In genomic region chr22:38180841-38181452, GRCh38 we compare ENCODE assay signal across 8 cellular contexts. TPM values are rescaled to one million over a fixed set of nuclear protein-coding genes. Genes with fewer than 3 reads are reported as not detected.
DNase-seq lines count a peak whose midpoint lies in the region; ATAC-seq and TF ChIP-seq lines count a peak whose summit lies in the region.

No MANE protein-coding gene starts in this region.

- ATAC-seq in GM19463 (IDR thresholded peaks at IDR 0.05; ENCODE audit: unreplicated experiment) = no peak
- ATAC-seq in GM21786 (IDR thresholded peaks at IDR 0.05; ENCODE audit: unreplicated experiment) = no peak

- H3K36me3 Mint-ChIP-seq in activated T-helper 1 cell treated with anti-CD3 and anti-CD28 coated beads, Interleukin-12 subunit alpha, Interleukin-12 subunit beta, Interleukin-2, Interleukin-4 antibody, amounts not matched to agents 30 ng/mL and 10 ng/mL and 1 ng/mL, durations not matched to agents 14 hours and 24 hours and 36 hours (ENCODE audit: low read depth) = peaks cover 6% of the 10 kb centered on the region

- H3K27ac Mint-ChIP-seq in activated T-helper 1 cell treated with anti-CD3 and anti-CD28 coated beads, Interleukin-12 subunit alpha, Interleukin-12 subunit beta, Interleukin-2, Interleukin-4 antibody, amounts not matched to agents 30 ng/mL and 10 ng/mL and 1 ng/mL, durations not matched to agents 14 hours and 24 hours and 36 hours = peak overlapping the region; percentile 95

- peak overlapping the region; percentile 95 for H3K9ac ChIP-seq in HUES64 (ENCODE audit: low read depth, low read length)

- no peaks in the 10 kb centered on the region for H3K36me3 ChIP-seq in HUES64 (ENCODE audit: insufficient read depth, low read length)

- peaks cover 6% of the 10 kb centered on the region for H3K27me3 Mint-ChIP-seq in activated T-helper 1 cell treated with anti-CD3 and anti-CD28 coated beads, Interleukin-12 subunit alpha, Interleukin-12 subunit beta, Interleukin-2, Interleukin-4 antibody, amounts not matched to agents 30 ng/mL and 10 ng/mL and 1 ng/mL, durations not matched to agents 14 hours and 24 hours and 36 hours (ENCODE audit: insufficient read depth)

- peak overlapping the region; percentile 89 for H3K4me3 Mint-ChIP-seq in activated T-helper 1 cell treated with anti-CD3 and anti-CD28 coated beads, Interleukin-12 subunit alpha, Interleukin-12 subunit beta, Interleukin-2, Interleukin-4 antibody, amounts not matched to agents 30 ng/mL and 10 ng/mL and 1 ng/mL, durations not matched to agents 14 hours and 24 hours and 36 hours

- H3K27ac ChIP-seq in HUES64 (ENCODE audit: low read depth, low read length) = peak overlapping the region; percentile 89

- H3K27me3 ChIP-seq in HUES64 (ENCODE audit: insufficient read depth, low read length) = no peaks in the 10 kb centered on the region

- H3K9me3 Mint-ChIP-seq in activated T-helper 1 cell treated with anti-CD3 and anti-CD28 coated beads, Interleukin-12 subunit alpha, Interleukin-12 subunit beta, Interleukin-2, Interleukin-4 antibody, amounts not matched to agents 30 ng/mL and 10 ng/mL and 1 ng/mL, durations not matched to agents 14 hours and 24 hours and 36 hours = no peaks in the 10 kb centered on the region

- no peak for DNase-seq in GM12864 (ENCODE audit: low read depth)
- DNase-seq in activated T-helper 1 cell treated with anti-CD3 and anti-CD28 coated beads, Interleukin-12 subunit alpha, Interleukin-12 subunit beta, Interleukin-2, Interleukin-4 antibody, amounts not matched to agents 30 ng/mL and 10 ng/mL and 1 ng/mL, durations not matched to agents 14 hours and 24 hours and 36 hours (ENCODE audit: low spot score) = peak; percentile 31
- peak; percentile 80 for DNase-seq in globus pallidus (ENCODE audit: low spot score)
- peak in 9 of 10 donors; percentile 40 to 93 (median 67) for DNase-seq in posterior cingulate gyrus
- DNase-seq in cortex of kidney (lab: John Stamatoyannopoulos, UW) = no peak

- H3K4me3 ChIP-seq in GM12864 (ENCODE audit: low read depth, low read length) (peak overlapping the region; percentile 72), HUES64 (ENCODE audit: low read length) (peak overlapping the region; percentile 75)

- no peaks in the 10 kb centered on the region for H3K9me3 ChIP-seq in HUES64 (ENCODE audit: insufficient read depth, low read depth, low read length)

- H3K4me1 ChIP-seq in HUES64 (ENCODE audit: insufficient read depth, low read length) = peaks cover 19% of the 10 kb centered on the region

- whole genome bisulfite sequencing in HUES64 = 40% methylated on average over 13 of the region's 14 CpGs

- H3K4me1 Mint-ChIP-seq in activated T-helper 1 cell treated with anti-CD3 and anti-CD28 coated beads, Interleukin-12 subunit alpha, Interleukin-12 subunit beta, Interleukin-2, Interleukin-4 antibody, amounts not matched to agents 30 ng/mL and 10 ng/mL and 1 ng/mL, durations not matched to agents 14 hours and 24 hours and 36 hours (ENCODE audit: low read depth) = peaks cover 55% of the 10 kb centered on the region

- intact Hi-C loops in activated T-helper 1 cell treated with anti-CD3 and anti-CD28 coated beads, Interleukin-12 subunit alpha, Interleukin-12 subunit beta, Interleukin-2, Interleukin-4 antibody, amounts not matched to agents 30 ng/mL and 10 ng/mL and 1 ng/mL, durations not matched to agents 14 hours and 24 hours and 36 hours (cut with micrococcal nuclease) = loop anchor here (1.0 to 10.0 kb wide), 10 partner anchors 20 to 524 kb away; partner anchors contain the start of genes CBY1, CSNK1E, DDX17 and DMC1
- intact Hi-C loops in posterior cingulate gyrus (cut with DNase I) = loop anchor here (1.0 kb wide), 1 partner anchor 20 kb away; the partner anchor contains the start of gene MAFF

- TF ChIP-seq CTCF in GM12864 (IDR thresholded peaks at IDR 0.05; ENCODE audit: low read depth, low read length, missing control alignments) = peak; percentile 15

RNA-seq across cellular contexts. Expression of gene PLA2G6, which starts 0.7 kb away (rescaled TPM):
- 6.4 TPM for polyA plus RNA-seq in HUES64 (2013, experiment 1 of 2)
- 12.7 TPM for polyA plus RNA-seq in HUES64 (2013, experiment 2 of 2)
- total RNA-seq in activated T-helper 1 cell treated with anti-CD3 and anti-CD28 coated beads, Interleukin-12 subunit alpha, Interleukin-12 subunit beta, Interleukin-2, Interleukin-4 antibody, amounts not matched to agents 30 ng/mL and 10 ng/mL and 1 ng/mL, durations not matched to agents 14 hours and 24 hours and 36 hours = 34.8 and 34.9 TPM in 2 replicates

RNA-seq across cellular contexts. Expression of gene MAFF, which starts 20.8 kb away (rescaled TPM):
- polyA plus RNA-seq in HUES64 (2013, experiment 1 of 2) = 3.0 TPM
- polyA plus RNA-seq in HUES64 (2013, experiment 2 of 2) = 3.2 TPM
- total RNA-seq in activated T-helper 1 cell treated with anti-CD3 and anti-CD28 coated beads, Interleukin-12 subunit alpha, Interleukin-12 subunit beta, Interleukin-2, Interleukin-4 antibody, amounts not matched to agents 30 ng/mL and 10 ng/mL and 1 ng/mL, durations not matched to agents 14 hours and 24 hours and 36 hours = 12.3 and 12.5 TPM in 2 replicates

Comparison
In these comparisons a context has a peak if more than half of its experiments do, and no peak if none do; other contexts are left out.
1. DNase-seq: peak in activated T-helper 1 cell treated with anti-CD3 and anti-CD28 coated beads, Interleukin-12 subunit alpha, Interleukin-12 subunit beta, Interleukin-2, Interleukin-4 antibody, amounts not matched to agents 30 ng/mL and 10 ng/mL and 1 ng/mL, durations not matched to agents 14 hours and 24 hours and 36 hours (single experiment), globus pallidus (single experiment) and posterior cingulate gyrus (9 of 10); none in GM12864 (single experiment) and cortex of kidney (single experiment).